1 cellular context compared by ENCODE assay signal in the genomic region with DNA sequence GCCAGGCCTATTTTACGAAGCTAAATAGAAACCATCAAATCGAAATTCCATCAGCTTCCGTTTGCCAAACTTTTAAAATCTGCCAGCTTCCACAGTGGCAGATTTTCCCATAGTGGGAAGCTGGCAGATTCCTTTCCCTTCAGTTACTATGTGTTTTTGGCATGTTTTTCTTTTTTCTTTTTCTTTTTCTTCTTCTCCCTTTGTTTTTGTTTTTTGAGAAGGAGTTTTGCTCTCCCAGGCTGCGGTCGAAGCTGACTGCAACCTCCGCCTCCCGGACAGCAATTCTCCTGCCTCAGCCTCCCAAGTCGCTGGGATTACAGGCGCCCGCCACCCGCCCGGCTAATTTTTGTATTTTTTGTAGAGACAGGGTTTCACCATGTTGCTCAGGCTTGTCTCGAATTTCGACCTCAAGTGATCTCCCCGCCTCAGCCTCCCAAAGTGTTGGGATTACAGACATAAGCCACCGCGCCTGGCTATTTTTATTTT.
A peak's percentile ranks its signal among the peaks of the same experiment; 100 is the strongest.
TF ChIP-seq lines count a peak whose summit lies in the region.

No MANE protein-coding gene starts in this region.

TF ChIP-seq in H1, 55 proteins besides CTCF, POLR2A, EP300 and RAD21:
- TF ChIP-seq GABPA (IDR thresholded peaks at IDR 0.05; ENCODE audit: borderline replicate concordance, insufficient read depth, low read length) (no peak), CHD1 (IDR thresholded peaks at IDR 0.05; ENCODE audit: low read depth, low read length) (0 out of 2 replicates have a peak, but pooled peaks have one; percentile 13)
